Comparison of ENCODE assay signal across 31 cellular contexts in genomic region chr9:77587036-77587435, GRCh38.
"Had no signal": no experiment of that assay in that cellular context is flagged by ENCODE, and none has a peak within 500 bp of the region (broad histone marks: within the 10 kb centered on the region; RNA-seq: fewer than 3 reads in every experiment).

No MANE protein-coding gene starts in this region.

- ATAC-seq: foreskin keratinocyte; gastroesophageal sphincter; heart right ventricle; left cardiac atrium; left lung; natural killer cell treated with Interleukin-12 subunit alpha and Interleukin-12 subunit beta and Interleukin-15 and Interleukin-18, amount 100 ng/mL, for 72 hours; right lobe of liver; stimulated activated naive CD8-positive, alpha-beta T cell treated with anti-CD3 and anti-CD28 coated beads, Interleukin-15, amount 100 ng/mL, for 72 hours; upper lobe of right lung had no signal

- H3K9me3 ChIP-seq: esophagus muscularis mucosa, gastroesophageal sphincter, heart right ventricle, left lung, right lobe of liver, suprapubic skin, transverse colon, upper lobe of right lung, uterus had no signal

- H3K4me3 ChIP-seq: esophagus muscularis mucosa, gastroesophageal sphincter, heart right ventricle, left lung, neural progenitor cell, right lobe of liver, smooth muscle cell, suprapubic skin, transverse colon, upper lobe of right lung, uterus had no signal

- H3K27me3 Mint-ChIP-seq: dendritic cell treated with granulocyte-macrophage colony-stimulating factor and Interleukin-4, amounts not matched to agents 40 ng/mL and 50 ng/mL, for 4 days had no signal

- H3K27me3 ChIP-seq: esophagus muscularis mucosa, foreskin keratinocyte, gastroesophageal sphincter, heart right ventricle, left lung, neural progenitor cell, right lobe of liver, suprapubic skin, transverse colon, upper lobe of right lung, uterus had no signal

- H3K4me1 Mint-ChIP-seq: naive B cell; stimulated activated naive CD8-positive, alpha-beta T cell treated with anti-CD3 and anti-CD28 coated beads, Interleukin-15, amount 100 ng/mL, for 72 hours had no signal

- H3K79me2 ChIP-seq: parathyroid adenoma had no signal

- DNase-seq: effector CD8-positive, alpha-beta T cell; endodermal cell; foreskin keratinocyte; heart right ventricle; hippocampal formation; left cardiac atrium; left lung; mesenchymal stem cell; naive B cell; right lobe of liver; stimulated activated CD4-positive, alpha-beta T cell treated with anti-CD3 and anti-CD28 coated beads, Interleukin-12 subunit alpha, Interleukin-12 subunit beta, amount 100 ng/mL, for 4 hours; stimulated activated CD4-positive, alpha-beta T cell treated with anti-CD3 and anti-CD28 coated beads, Interleukin-1b, Interleukin-23, amount 100 ng/mL, for 48 hours; stimulated activated CD4-positive, alpha-beta T cell treated with anti-CD3 and anti-CD28 coated beads, Interleukin-4, amount 100 ng/mL, for 1 hour; stimulated activated CD8-positive, alpha-beta memory T cell treated with anti-CD3 and anti-CD28 coated beads, Interleukin-4, amount 100 ng/mL, for 48 hours; stimulated activated naive CD4-positive, alpha-beta T cell; stimulated activated naive CD8-positive, alpha-beta T cell treated with anti-CD3 and anti-CD28 coated beads, Interleukin-15, amount 100 ng/mL, for 72 hours; transverse colon; upper lobe of right lung; uterus had no signal

- FAIRE-seq: colon, endothelial cell of umbilical vein, islet of Langerhans had no signal

- H3K36me3 Mint-ChIP-seq: naive B cell; natural killer cell treated with Interleukin-12 subunit alpha and Interleukin-12 subunit beta and Interleukin-15 and Interleukin-18, amount 100 ng/mL, for 72 hours; neural progenitor cell had no signal

- H3K9ac ChIP-seq: neural progenitor cell, parathyroid adenoma had no signal

- H3K36me3 ChIP-seq: esophagus muscularis mucosa, gastroesophageal sphincter, heart right ventricle, left lung, neural progenitor cell, right lobe of liver, suprapubic skin, transverse colon, upper lobe of right lung, uterus had no signal

- H3K9me3 Mint-ChIP-seq: dendritic cell treated with granulocyte-macrophage colony-stimulating factor and Interleukin-4, amounts not matched to agents 40 ng/mL and 50 ng/mL, for 4 days; endodermal cell; natural killer cell treated with Interleukin-12 subunit alpha and Interleukin-12 subunit beta and Interleukin-15 and Interleukin-18, amount 100 ng/mL, for 72 hours; neural progenitor cell; stimulated activated naive CD8-positive, alpha-beta T cell treated with anti-CD3 and anti-CD28 coated beads, Interleukin-15, amount 100 ng/mL, for 72 hours had no signal

- H3K4me1 ChIP-seq: parathyroid adenoma, right lobe of liver had no signal

- H3K4me3 Mint-ChIP-seq: dendritic cell treated with granulocyte-macrophage colony-stimulating factor and Interleukin-4, amounts not matched to agents 40 ng/mL and 50 ng/mL, for 4 days; endodermal cell; naive B cell; natural killer cell treated with Interleukin-12 subunit alpha and Interleukin-12 subunit beta and Interleukin-15 and Interleukin-18, amount 100 ng/mL, for 72 hours; neural progenitor cell; stimulated activated naive CD8-positive, alpha-beta T cell treated with anti-CD3 and anti-CD28 coated beads, Interleukin-15, amount 100 ng/mL, for 72 hours had no signal

- H3K4me2 ChIP-seq: neural progenitor cell, smooth muscle cell had no signal

- H3K27ac ChIP-seq: esophagus muscularis mucosa, foreskin keratinocyte, gastroesophageal sphincter, neural progenitor cell, parathyroid adenoma, right lobe of liver, suprapubic skin, upper lobe of right lung, uterus had no signal

- H2AFZ ChIP-seq: neural progenitor cell, parathyroid adenoma had no signal

- H3K27ac Mint-ChIP-seq: dendritic cell treated with granulocyte-macrophage colony-stimulating factor and Interleukin-4, amounts not matched to agents 40 ng/mL and 50 ng/mL, for 4 days; naive B cell; natural killer cell treated with Interleukin-12 subunit alpha and Interleukin-12 subunit beta and Interleukin-15 and Interleukin-18, amount 100 ng/mL, for 72 hours; neural progenitor cell; progenitor cell of endocrine pancreas had no signal
